In the genomic region with DNA sequence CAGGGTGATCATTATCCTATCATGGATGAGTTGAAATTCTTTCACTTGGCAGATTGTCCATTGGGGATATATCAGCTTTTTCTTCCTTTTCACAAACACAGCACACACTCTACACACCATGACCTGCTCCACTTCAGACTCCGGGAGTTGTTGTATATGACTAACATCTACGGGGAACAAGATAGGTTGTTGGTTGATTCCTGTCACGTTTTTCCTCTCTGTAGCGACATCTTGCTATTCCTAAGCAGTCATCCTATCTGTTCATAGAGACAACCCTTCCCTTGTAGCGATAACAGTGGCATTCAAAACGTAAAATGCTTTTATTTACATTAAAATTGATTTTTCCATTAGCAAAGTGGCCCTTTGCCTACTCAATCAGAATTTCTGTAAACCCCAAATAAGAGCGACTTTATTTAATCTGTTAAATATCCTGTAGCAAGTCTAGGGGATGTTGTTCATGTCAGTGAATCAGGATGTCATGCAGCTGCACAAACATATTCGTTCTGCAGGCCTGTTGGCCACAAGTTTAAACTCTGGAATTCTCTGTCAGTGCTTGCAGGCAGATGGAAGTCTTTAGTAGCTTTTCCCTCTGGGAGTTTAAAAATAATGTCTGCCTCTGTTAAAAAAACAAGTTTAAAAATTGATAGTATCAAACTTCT, we compare ENCODE assay signal across 17 cellular contexts. TPM values are rescaled to one million over a fixed set of nuclear protein-coding genes. Genes with fewer than 3 reads are reported as not detected.
DNase-seq lines count a peak whose midpoint lies in the region; ATAC-seq lines count a peak whose summit lies in the region.
"Had no signal": no experiment of that assay in that cellular context is flagged by ENCODE, and none has a peak within 500 bp of the region (broad histone marks: within the 10 kb centered on the region; RNA-seq: fewer than 3 reads in every experiment).

No MANE protein-coding gene starts in this region.

- H3K9me3 Mint-ChIP-seq in activated T-cell treated with anti-CD3 and anti-CD28 coated beads, Interleukin-2, amount 50 U/mL, for 4 hours: no peaks in the 10 kb centered on the region
- H3K9me3 Mint-ChIP-seq: activated CD4-positive, alpha-beta T cell treated with anti-CD3 and anti-CD28 coated beads, Interleukin-2, amount 10 ng/mL, durations not matched to agents 7 days and 5 days; activated naive CD4-positive, alpha-beta T cell treated with anti-CD3 and anti-CD28 coated beads for 36 hours; effector memory CD8-positive, alpha-beta T cell had no signal

- DNase-seq in DMS53 (lab: John Stamatoyannopoulos, UW) (peak; percentile 33), DMS53 treated with DMSO at 0.1 percent for 48 hours (lab: John Stamatoyannopoulos, UW; ENCODE audit: unreplicated experiment) (no peak), dedifferentiated amniotic fluid mesenchymal stem cell (ENCODE audit: extremely low spot score) (peak; percentile 36), iris pigment epithelial cell (ENCODE audit: low read depth) (peak; percentile 74)
- DNase-seq in activated CD4-positive, alpha-beta T cell treated with anti-CD3 and anti-CD28 coated beads, Interleukin-2, amount 50 U/mL, for 48 hours: no peak
- DNase-seq in activated T-cell treated with anti-CD3 and anti-CD28 coated beads, Interleukin-2, amount 50 U/mL, for 4 hours: no peak
- DNase-seq: activated CD4-positive, alpha-beta T cell treated with anti-CD3 and anti-CD28 coated beads, Interleukin-2, amount 10 ng/mL, durations not matched to agents 7 days and 5 days; activated naive CD4-positive, alpha-beta T cell treated with anti-CD3 and anti-CD28 coated beads for 36 hours; DND-41; effector memory CD8-positive, alpha-beta T cell; islet precursor cell; NCI-H2029 treated with DMSO at 0.1 percent for 48 hours; nucleus accumbens; upper lobe of left lung had no signal

- peak overlapping the region; percentile 55 for H3K27ac ChIP-seq in subcutaneous abdominal adipose tissue (ENCODE audit: low read depth, low read length)
- H3K27ac ChIP-seq: 22Rv1 had no signal

- H3K27me3 ChIP-seq in subcutaneous abdominal adipose tissue (ENCODE audit: control insufficient read depth in 5 of 5, insufficient read depth in 4 of 5, low read length in 5 of 5): no peaks in the 10 kb centered on the region
- H3K27me3 ChIP-seq: upper lobe of left lung had no signal

- no peaks in the 10 kb centered on the region for H3K9me3 ChIP-seq in subcutaneous abdominal adipose tissue (ENCODE audit: control insufficient read depth in 5 of 5, low read length in 5 of 5)
- H3K9me3 ChIP-seq: upper lobe of left lung had no signal

- peaks cover 4 to 54% (median 43%) of the 10 kb centered on the region in 5 donors for H3K4me1 ChIP-seq in subcutaneous abdominal adipose tissue (ENCODE audit: control insufficient read depth in 5 of 5, insufficient read depth in 5 of 5, low read length in 5 of 5)

- ATAC-seq in HG02763 (IDR thresholded peaks at IDR 0.05; ENCODE audit: unreplicated experiment): no peak
- ATAC-seq in activated T-cell treated with anti-CD3 and anti-CD28 coated beads, Interleukin-2, amount 50 U/mL, for 4 hours: no peak
- ATAC-seq: effector memory CD8-positive, alpha-beta T cell had no signal

- H3K4me3 ChIP-seq in subcutaneous abdominal adipose tissue (ENCODE audit: low read depth in 1 of 5, low read length in 5 of 5): peak overlapping the region in 1 of 5 donors; percentile 17
- H3K4me3 ChIP-seq: upper lobe of left lung had no signal

- H3K36me3 Mint-ChIP-seq in activated T-cell treated with anti-CD3 and anti-CD28 coated beads, Interleukin-2, amount 50 U/mL, for 4 hours (ENCODE audit: insufficient read depth): peaks cover 19% of the 10 kb centered on the region

- no peaks in the 10 kb centered on the region for H3K27me3 Mint-ChIP-seq in activated T-cell treated with anti-CD3 and anti-CD28 coated beads, Interleukin-2, amount 50 U/mL, for 4 hours (ENCODE audit: low read depth)
- H3K27me3 Mint-ChIP-seq: activated CD4-positive, alpha-beta T cell treated with anti-CD3 and anti-CD28 coated beads, Interleukin-2, amount 10 ng/mL, durations not matched to agents 7 days and 5 days; effector memory CD8-positive, alpha-beta T cell had no signal

- peaks cover 11% of the 10 kb centered on the region for H3K4me1 Mint-ChIP-seq in activated T-cell treated with anti-CD3 and anti-CD28 coated beads, Interleukin-2, amount 50 U/mL, for 4 hours (ENCODE audit: low read depth)

- H3K4me3 Mint-ChIP-seq in activated T-cell treated with anti-CD3 and anti-CD28 coated beads, Interleukin-2, amount 50 U/mL, for 4 hours: no peak overlapping the region
- H3K4me3 Mint-ChIP-seq: activated CD4-positive, alpha-beta T cell treated with anti-CD3 and anti-CD28 coated beads, Interleukin-2, amount 10 ng/mL, durations not matched to agents 7 days and 5 days; activated naive CD4-positive, alpha-beta T cell treated with anti-CD3 and anti-CD28 coated beads for 36 hours; effector memory CD8-positive, alpha-beta T cell had no signal

- H3K9ac ChIP-seq in subcutaneous abdominal adipose tissue (ENCODE audit: low read length in 5 of 5): no peak overlapping the region

- no peaks in the 10 kb centered on the region for H3K36me3 ChIP-seq in subcutaneous abdominal adipose tissue (ENCODE audit: control insufficient read depth in 5 of 5, insufficient read depth in 5 of 5, low read length in 5 of 5)
- H3K36me3 ChIP-seq: upper lobe of left lung had no signal

RNA-seq across cellular contexts. Expression of a gene that starts 23.0 kb away (rescaled TPM):
- 10 to 100 TPM; 25.7 to 33.4 (median 26.2) TPM for total RNA-seq in activated T-cell treated with anti-CD3 and anti-CD28 coated beads, Interleukin-2, amount 50 U/mL, for 4 hours

Comparison
In these comparisons a context has a peak if more than half of its experiments do, and no peak if none do; other contexts are left out.
1. DNase-seq: peak in DMS53 (single experiment), dedifferentiated amniotic fluid mesenchymal stem cell (single experiment) and iris pigment epithelial cell (single experiment); none in DMS53 treated with DMSO at 0.1 percent for 48 hours (single experiment), activated CD4-positive, alpha-beta T cell treated with anti-CD3 and anti-CD28 coated beads, Interleukin-2, amount 50 U/mL, for 48 hours (0 of 2) and activated T-cell treated with anti-CD3 and anti-CD28 coated beads, Interleukin-2, amount 50 U/mL, for 4 hours (single experiment).